19 cellular contexts compared by ENCODE assay signal in genomic region chr22:29717789-29718188, GRCh38. TPM values are rescaled to one million over a fixed set of nuclear protein-coding genes. Genes with fewer than 3 reads are reported as not detected.
"Had no signal": no experiment of that assay in that cellular context is flagged by ENCODE, and none has a peak within 500 bp of the region (broad histone marks: within the 10 kb centered on the region; RNA-seq: fewer than 3 reads in every experiment).

No MANE protein-coding gene starts in this region.

- H3K36me3 ChIP-seq: esophagus squamous epithelium, right atrium auricular region, upper lobe of right lung had no signal

- FAIRE-seq: endometrium had no signal

- H3K4me1 ChIP-seq: testis, upper lobe of right lung had no signal

- H3K27ac ChIP-seq: esophagus squamous epithelium, right atrium auricular region, skin epidermis, testis, upper lobe of right lung had no signal

- H3K4me3 ChIP-seq: esophagus squamous epithelium, lung, right atrium auricular region, skin epidermis, testis, upper lobe of right lung had no signal

- H3K9me3 ChIP-seq: esophagus squamous epithelium, right atrium auricular region, testis, upper lobe of right lung had no signal

- ATAC-seq: activated T-cell treated with anti-CD3 and anti-CD28 coated beads, Interleukin-2, amount 50 U/mL, for 72 hours; stimulated activated naive CD8-positive, alpha-beta T cell treated with anti-CD3 and anti-CD28 coated beads, Interleukin-15, amount 100 ng/mL, for 72 hours; upper lobe of right lung had no signal

- DNase-seq: activated CD4-positive, alpha-beta memory T cell treated with anti-CD3 and anti-CD28 coated beads, Interleukin-2, amount 10 ng/mL, durations not matched to agents 7 days and 5 days; activated CD4-positive, CD25-positive, alpha-beta regulatory T cell treated with anti-CD3 and anti-CD28 coated beads, Interleukin-2, amount 50 U/mL, for 72 hours; activated CD8-positive, alpha-beta memory T cell treated with anti-CD3 and anti-CD28 coated beads, Interleukin-2, amount 50 U/mL, for 4 hours; activated gamma-delta T cell treated with Interleukin-2 at 50 U/mL for 16 hours; activated naive CD8-positive, alpha-beta T cell treated with anti-CD3 and anti-CD28 coated beads for 36 hours; activated T-cell treated with anti-CD3 and anti-CD28 coated beads, Interleukin-2, amount 50 U/mL, for 72 hours; esophagus squamous epithelium; foreskin fibroblast; immature natural killer cell; natural killer cell; posterior cingulate gyrus; stimulated activated CD4-positive, alpha-beta T cell treated with anti-CD3 and anti-CD28 coated beads, Interleukin-4, amount 100 ng/mL, for 4 hours; stimulated activated naive CD8-positive, alpha-beta T cell treated with anti-CD3 and anti-CD28 coated beads, Interleukin-15, amount 100 ng/mL, for 72 hours; testis; upper lobe of right lung had no signal

RNA-seq across cellular contexts. Expression of gene CABP7, which starts 2.0 kb away (rescaled TPM):
- total RNA-seq: right atrium auricular region, upper lobe of right lung had no signal
